ENCODE assay signal across 1 cellular context in the genomic region with DNA sequence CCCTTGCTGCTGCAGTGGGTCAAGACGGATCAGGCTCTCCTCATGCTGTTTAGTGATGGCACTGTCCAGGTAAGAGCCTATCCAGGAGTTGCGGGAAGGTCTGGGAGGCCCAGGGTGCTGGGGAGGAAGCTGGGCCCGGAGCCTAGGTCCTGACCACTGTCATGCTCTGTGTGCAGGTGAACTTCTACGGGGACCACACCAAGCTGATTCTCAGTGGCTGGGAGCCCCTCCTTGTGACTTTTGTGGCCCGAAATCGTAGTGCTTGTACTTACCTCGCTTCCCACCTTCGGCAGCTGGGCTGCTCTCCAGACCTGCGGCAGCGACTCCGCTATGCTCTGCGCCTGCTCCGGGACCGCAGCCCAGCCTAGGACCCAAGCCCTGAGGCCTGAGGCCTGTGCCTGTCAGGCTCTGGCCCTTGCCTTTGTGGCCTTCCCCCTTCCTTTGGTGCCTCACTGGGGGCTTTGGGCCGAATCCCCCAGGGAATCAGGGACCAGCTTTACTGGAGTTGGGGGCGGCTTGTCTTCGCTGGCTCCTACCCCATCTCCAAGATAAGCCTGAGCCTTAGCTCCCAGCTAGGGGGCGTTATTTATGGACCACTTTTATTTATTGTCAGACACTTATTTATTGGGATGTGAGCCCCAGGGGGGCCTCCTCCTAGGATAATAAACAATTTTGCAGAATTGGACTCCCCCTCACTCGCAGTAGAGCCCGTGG.
TF ChIP-seq lines count a peak whose summit lies in the region.

No MANE protein-coding gene starts in this region.

TF ChIP-seq in IMR-90, 13 proteins besides CTCF, POLR2A, EP300 and RAD21 (continued from another document):
- TF ChIP-seq NFE2L2 (IDR thresholded peaks at IDR 0.05; ENCODE audit: low read depth, low read length), result no peak
- no peak for TF ChIP-seq CHD1 (IDR thresholded peaks at IDR 0.05; ENCODE audit: low read depth, low read length)
- no peak for TF ChIP-seq BHLHE40 (IDR thresholded peaks at IDR 0.05; ENCODE audit: low read depth, low read length)
- TF ChIP-seq RCOR1 (IDR thresholded peaks at IDR 0.05; ENCODE audit: insufficient replicate concordance, low read length), result no peak
